Comparison of ENCODE assay signal across 10 cellular contexts in the genomic region with DNA sequence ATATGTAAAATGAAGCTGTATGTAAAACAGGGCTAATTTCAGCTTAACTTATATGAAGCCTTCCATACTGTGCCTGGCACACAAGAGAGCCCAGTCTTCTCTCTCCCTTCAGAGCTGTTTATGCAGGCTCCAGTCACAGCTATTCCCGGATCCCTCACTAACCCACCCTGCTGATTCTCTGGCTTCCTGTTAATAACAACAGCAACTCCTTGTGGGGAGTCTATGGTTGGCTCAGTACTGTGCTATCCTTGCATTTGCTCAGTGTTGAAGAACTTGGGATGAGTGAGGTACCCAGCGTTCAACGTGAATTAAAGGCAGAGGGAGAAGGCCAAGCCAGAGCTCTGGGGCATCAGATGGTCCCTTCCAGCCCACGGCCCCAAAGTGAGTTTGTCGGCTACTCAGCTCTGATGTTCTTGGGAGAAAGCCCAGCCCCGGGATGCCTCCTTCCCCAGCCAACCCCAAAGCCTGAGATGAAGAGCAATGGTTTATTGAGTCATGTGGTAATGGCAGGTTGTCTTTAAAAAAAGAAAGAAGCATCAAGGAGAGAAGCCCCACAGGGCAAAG. TPM values are rescaled to one million over a fixed set of nuclear protein-coding genes. Genes with fewer than 3 reads are reported as not detected.
DNase-seq lines count a peak whose midpoint lies in the region; ATAC-seq and TF ChIP-seq lines count a peak whose summit lies in the region.
"Had no signal": no experiment of that assay in that cellular context is flagged by ENCODE, and none has a peak within 500 bp of the region (broad histone marks: within the 10 kb centered on the region; RNA-seq: fewer than 3 reads in every experiment).

No MANE protein-coding gene starts in this region.

- H3K4me1 ChIP-seq in adrenal gland (replicated peaks in 1 of 2) (peaks cover 36 to 55% of the 10 kb centered on the region in 2 donors), skeletal muscle tissue (ENCODE audit: control insufficient read depth in 3 of 3, insufficient read depth in 3 of 3, low read length in 3 of 3) (peaks cover 18 to 35% (median 22%) of the 10 kb centered on the region in 3 donors)

- H3K36me3 ChIP-seq in adrenal gland (replicated peaks in 1 of 2) (no peaks in the 10 kb centered on the region), skeletal muscle tissue (ENCODE audit: control insufficient read depth in 3 of 3, insufficient read depth in 3 of 3, low read length in 3 of 3) (no peaks in the 10 kb centered on the region)

- H3K9ac ChIP-seq in skeletal muscle tissue (ENCODE audit: low read depth in 1 of 3, low read length in 3 of 3), result no peak overlapping the region

- H3K27me3 ChIP-seq in adrenal gland (no peaks in the 10 kb centered on the region), skeletal muscle tissue (ENCODE audit: control insufficient read depth in 3 of 3, insufficient read depth in 3 of 3, low read length in 3 of 3) (no peaks in the 10 kb centered on the region)

- TF ChIP-seq POLR2A in adrenal gland (IDR thresholded peaks at IDR 0.05), result no peak

- H3K27ac ChIP-seq in adrenal gland, result peak overlapping the region in 4 of 5 donors; percentile 68 to 93 (median 86)
- peak overlapping the region; percentile 42 for H3K27ac ChIP-seq in skeletal muscle tissue (ENCODE audit: low read depth, low read length)
- H3K27ac ChIP-seq: epithelial cell of prostate had no signal

- ATAC-seq in HG03457 (IDR thresholded peaks at IDR 0.05; ENCODE audit: unreplicated experiment), result no peak
- ATAC-seq in HG03342 (IDR thresholded peaks at IDR 0.05; ENCODE audit: unreplicated experiment), result no peak

- no peak for TF ChIP-seq CTCF in adrenal gland (IDR thresholded peaks at IDR 0.05)

- DNase-seq in ELF-1 (ENCODE audit: low read depth, low spot score) (peak; percentile 7), adrenal gland (no peak), kidney tubule cell (ENCODE audit: low spot score) (peak; percentile 22), head of caudate nucleus (no peak), COR-L47 (lab: John Stamatoyannopoulos, UW) (no peak)
- DNase-seq: NCI-H2171 treated with DMSO at 0.1 percent for 48 hours had no signal

- H3K9me3 ChIP-seq in adrenal gland (replicated peaks in 1 of 3) (no peaks in the 10 kb centered on the region), skeletal muscle tissue (ENCODE audit: control insufficient read depth in 3 of 3, low read length in 3 of 3) (no peaks in the 10 kb centered on the region)

- WGBS in adrenal gland, 4 donors, result 73 to 78% (median 75%) methylated on average over 6 of the region's 6 CpGs

- intact Hi-C loops in adrenal gland (cut with DNase I) (no loop called here), head of caudate nucleus (cut with DNase I) (no loop called here)

- no peak overlapping the region for H3K4me3 ChIP-seq in adrenal gland
- H3K4me3 ChIP-seq in skeletal muscle tissue (ENCODE audit: low read length in 3 of 3), result no peak overlapping the region

RNA-seq across cellular contexts. Expression of a gene that starts 43.2 kb away (rescaled TPM):
- total RNA-seq in adrenal gland, result 100 to 1,000 TPM in 4 of 8 donors, 10 to 100 TPM in 4; 62.7 to 164 (median 93.5) TPM
- polyA plus RNA-seq in adrenal gland, result 10 to 100 TPM; 21.1 to 60.2 (median 31.8) TPM
- total RNA-seq in skeletal muscle tissue, result 1.6 TPM

Comparison
In these comparisons a context has a peak if more than half of its experiments do, and no peak if none do; other contexts are left out.
1. DNase-seq: peak in ELF-1 (single experiment) and kidney tubule cell (single experiment); none in adrenal gland (0 of 7), head of caudate nucleus (0 of 42) and COR-L47 (single experiment).
2. RNA of a gene that starts 43.2 kb away (total RNA-seq): 62.7 to 164 TPM in adrenal gland; 1.6 TPM in skeletal muscle tissue (single experiment); every median in the first group is over 10 times any median in the second.